ENCODE assay signal across 30 cellular contexts in the genomic region with DNA sequence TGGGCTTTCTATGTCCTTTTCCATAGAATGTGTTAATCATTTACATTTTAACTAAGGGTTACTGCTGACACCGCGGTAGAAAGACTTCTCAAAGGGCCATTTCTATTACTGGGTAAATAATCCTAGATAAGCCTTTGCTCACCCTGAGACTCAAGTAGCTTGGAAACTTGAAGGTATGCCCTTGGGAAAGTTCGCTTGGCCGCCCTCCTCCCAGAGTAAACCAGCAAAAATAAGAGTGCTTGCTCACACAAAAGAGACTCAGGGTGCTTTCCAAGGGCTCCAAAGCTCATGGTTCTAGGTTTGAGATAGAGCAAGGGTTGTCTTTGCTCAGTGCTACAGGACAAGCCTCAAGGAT.
DNase-seq lines count a peak whose midpoint lies in the region; ATAC-seq and TF ChIP-seq lines count a peak whose summit lies in the region.
"Had no signal": no experiment of that assay in that cellular context is flagged by ENCODE, and none has a peak within 500 bp of the region (broad histone marks: within the 10 kb centered on the region; RNA-seq: fewer than 3 reads in every experiment).

No MANE protein-coding gene starts in this region.

- no peak for TF ChIP-seq POLR2A in transverse colon (IDR thresholded peaks at IDR 0.05)

- peak; percentile 62 for ATAC-seq in mucosa of descending colon
- ATAC-seq: activated CD4-positive, CD25-positive, alpha-beta regulatory T cell treated with anti-CD3 and anti-CD28 coated beads, Interleukin-2, amount 50 U/mL, for 24 hours; gastroesophageal sphincter; right lobe of liver; stimulated activated memory B cell treated with anti-CD40 and anti-IgM and Interleukin-4, amounts not matched to agents 10 μg/mL and 1 μg/mL and 100 μg/mL, for 72 hours had no signal

- in situ Hi-C loops in transverse colon (cut with MboI; ENCODE audit: low pct_ligation_motif_present in 1 of 4, low pct_unique_long_range_greater_than_20kb in 1 of 4, low sequenced_read_pairs in 3 of 4), result no loop called here

- H3K4me1 Mint-ChIP-seq in endodermal cell, result peaks cover 18% of the 10 kb centered on the region
- H3K4me1 Mint-ChIP-seq: activated naive CD8-positive, alpha-beta T cell treated with anti-CD3 and anti-CD28 coated beads, Interleukin-2, amount 10 ng/mL, durations not matched to agents 7 days and 5 days; CD4-positive, CD25-positive, alpha-beta regulatory T cell; central memory CD8-positive, alpha-beta T cell; stimulated activated memory B cell treated with anti-CD40 and anti-IgM and Interleukin-4, amounts not matched to agents 10 μg/mL and 1 μg/mL and 100 μg/mL, for 72 hours had no signal

- H3K9me3 ChIP-seq in endodermal cell (ENCODE audit: control insufficient read depth, low read length) (peaks cover 6% of the 10 kb centered on the region), mucosa of descending colon (no peaks in the 10 kb centered on the region), transverse colon (no peaks in the 10 kb centered on the region)
- H3K9me3 ChIP-seq: ascending aorta, HAP-1, right lobe of liver had no signal

- H3K4me1 ChIP-seq in endodermal cell (ENCODE audit: control insufficient read depth, insufficient read depth, low read length) (peaks cover 10% of the 10 kb centered on the region), mucosa of descending colon (ENCODE audit: low read depth) (no peaks in the 10 kb centered on the region), transverse colon (peaks cover 0 to 13% (median 3%) of the 10 kb centered on the region in 4 donors)
- H3K4me1 ChIP-seq: ascending aorta, gastroesophageal sphincter, HAP-1 had no signal

- no peaks in the 10 kb centered on the region for H3K27me3 ChIP-seq in endodermal cell (ENCODE audit: control insufficient read depth, insufficient read depth, low read length, poor library complexity, severe bottlenecking)
- H3K27me3 ChIP-seq in transverse colon, result no peaks in the 10 kb centered on the region
- H3K27me3 ChIP-seq: ascending aorta, right lobe of liver had no signal

- no peak for TF ChIP-seq CTCF in endodermal cell (conservative IDR thresholded peaks at IDR 0.05)
- TF ChIP-seq CTCF in mucosa of descending colon (IDR thresholded peaks at IDR 0.05), result no peak
- TF ChIP-seq CTCF in transverse colon (IDR thresholded peaks at IDR 0.05), result no peak

- no peak for TF ChIP-seq EP300 in transverse colon (IDR thresholded peaks at IDR 0.05; ENCODE audit: low read depth)

- H3K27ac Mint-ChIP-seq in endodermal cell, result peak overlapping the region; percentile 42
- H3K27ac Mint-ChIP-seq: activated naive CD8-positive, alpha-beta T cell treated with anti-CD3 and anti-CD28 coated beads, Interleukin-2, amount 10 ng/mL, durations not matched to agents 7 days and 5 days; CD4-positive, CD25-positive, alpha-beta regulatory T cell; stimulated activated memory B cell treated with anti-CD40 and anti-IgM and Interleukin-4, amounts not matched to agents 10 μg/mL and 1 μg/mL and 100 μg/mL, for 72 hours had no signal

- intact Hi-C loops in mucosa of descending colon (cut with DNase I, micrococcal nuclease), result no loop called here
- intact Hi-C loops in transverse colon (cut with DNase I; ENCODE audit: low total_unique reads), result no loop called here

- no peaks in the 10 kb centered on the region for H3K36me3 Mint-ChIP-seq in endodermal cell (ENCODE audit: low read depth)
- H3K36me3 Mint-ChIP-seq: activated naive CD8-positive, alpha-beta T cell treated with anti-CD3 and anti-CD28 coated beads, Interleukin-2, amount 10 ng/mL, durations not matched to agents 7 days and 5 days; CD4-positive, CD25-positive, alpha-beta regulatory T cell; stimulated activated memory B cell treated with anti-CD40 and anti-IgM and Interleukin-4, amounts not matched to agents 10 μg/mL and 1 μg/mL and 100 μg/mL, for 72 hours had no signal

- WGBS in endodermal cell (ENCODE audit: insufficient coverage in 1 of 2, insufficient read length in 1 of 2), 2 experiments, result 29 to 51% methylated on average over 3 to 4 of the region's 4 CpGs
- WGBS in transverse colon (ENCODE audit: low coverage in 1 of 2), 2 donors, result 33 to 41% methylated on average over 3 to 4 of the region's 4 CpGs

- H3K36me3 ChIP-seq in endodermal cell (ENCODE audit: control insufficient read depth, insufficient read depth, low read length) (no peaks in the 10 kb centered on the region), mucosa of descending colon (ENCODE audit: low read depth) (no peaks in the 10 kb centered on the region), transverse colon (no peaks in the 10 kb centered on the region)
- H3K36me3 ChIP-seq: ascending aorta, gastroesophageal sphincter, HAP-1, right lobe of liver had no signal

- DNase-seq in DMS53 (lab: John Stamatoyannopoulos, UW) (peak; percentile 36), DMS53 treated with DMSO at 0.1 percent for 48 hours (lab: John Stamatoyannopoulos, UW; ENCODE audit: unreplicated experiment) (no peak), endodermal cell (no peak), mucosa of descending colon (peak in 1 of 3 donors; percentile 29), transverse colon (no peak), NCI-H2171 treated with DMSO at 0.1 percent for 48 hours (lab: John Stamatoyannopoulos, UW) (no peak), HuH-7 (ENCODE audit: low spot score) (no peak)
- DNase-seq in central memory CD4-positive, alpha-beta T cell, result no peak
- DNase-seq: 8988T; activated CD4-positive, alpha-beta T cell treated with anti-CD3 and anti-CD28 coated beads, Interleukin-2, amount 50 U/mL, for 48 hours; activated naive CD8-positive, alpha-beta T cell treated with anti-CD3 and anti-CD28 coated beads, Interleukin-2, amount 10 ng/mL, durations not matched to agents 7 days and 5 days; activated T-cell treated with anti-CD3 and anti-CD28 coated beads for 4 hours; CD4-positive, CD25-positive, alpha-beta regulatory T cell; islet precursor cell; mammary epithelial cell; MM.1S; NCI-H2029 treated with DMSO at 0.1 percent for 48 hours; NCI-H2227 treated with DMSO at 0.1 percent for 48 hours; posterior cingulate gyrus; right lobe of liver; RPMI8226; stimulated activated CD4-positive, alpha-beta T cell treated with anti-CD3 and anti-CD28 coated beads, Interleukin-4, amount 100 ng/mL, for 24 hours; T-helper 1 cell had no signal

- H3K27ac ChIP-seq in endodermal cell (ENCODE audit: low read depth, low read length), result no peak overlapping the region
- H3K27ac ChIP-seq in transverse colon, result peak overlapping the region; percentile 4 to 54 (median 49)
- H3K27ac ChIP-seq: ascending aorta, gastroesophageal sphincter, KMS-11, right lobe of liver had no signal

- no peak overlapping the region for H3K9ac ChIP-seq in endodermal cell (ENCODE audit: extremely low read depth, low read length, poor library complexity, severe bottlenecking)
- H3K9ac ChIP-seq: KMS-11 had no signal

- H3K9me3 Mint-ChIP-seq in endodermal cell, result peaks cover 8% of the 10 kb centered on the region
- H3K9me3 Mint-ChIP-seq: activated naive CD8-positive, alpha-beta T cell treated with anti-CD3 and anti-CD28 coated beads, Interleukin-2, amount 10 ng/mL, durations not matched to agents 7 days and 5 days; central memory CD8-positive, alpha-beta T cell had no signal

- no peak overlapping the region for H3K4me3 Mint-ChIP-seq in endodermal cell
- H3K4me3 Mint-ChIP-seq: activated naive CD8-positive, alpha-beta T cell treated with anti-CD3 and anti-CD28 coated beads, Interleukin-2, amount 10 ng/mL, durations not matched to agents 7 days and 5 days; CD4-positive, CD25-positive, alpha-beta regulatory T cell; central memory CD8-positive, alpha-beta T cell; stimulated activated memory B cell treated with anti-CD40 and anti-IgM and Interleukin-4, amounts not matched to agents 10 μg/mL and 1 μg/mL and 100 μg/mL, for 72 hours had no signal

- peaks cover 5% of the 10 kb centered on the region for H3K27me3 Mint-ChIP-seq in endodermal cell (ENCODE audit: insufficient read depth)

- H3K4me3 ChIP-seq in endodermal cell (ENCODE audit: low read length), result peak overlapping the region; percentile 22
- H3K4me3 ChIP-seq in mucosa of descending colon, result no peak overlapping the region
- H3K4me3 ChIP-seq in transverse colon, result no peak overlapping the region
- H3K4me3 ChIP-seq: ascending aorta, gastroesophageal sphincter, HAP-1, right lobe of liver had no signal
